ENCODE assay signal across 13 cellular contexts in the genomic region with DNA sequence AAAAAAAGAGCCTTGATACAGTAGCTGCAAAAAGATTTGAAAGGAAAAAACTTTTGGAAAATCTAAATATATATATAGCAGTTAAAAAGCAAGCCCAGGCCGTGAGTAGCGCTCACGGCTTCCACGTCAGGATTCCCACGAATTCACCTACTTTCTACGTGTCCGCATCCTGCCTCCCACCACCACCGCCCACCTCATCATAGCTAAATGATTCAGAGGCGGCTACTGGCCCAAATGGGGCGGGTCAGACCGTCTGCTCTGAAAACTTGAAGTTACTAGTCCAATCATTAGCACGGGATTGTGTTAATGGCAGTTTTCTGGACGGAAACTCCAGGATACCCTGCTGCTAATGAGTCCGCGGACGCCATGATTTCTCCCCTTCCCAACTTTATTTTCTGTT. TPM values are rescaled to one million over a fixed set of nuclear protein-coding genes. Genes with fewer than 3 reads are reported as not detected.
A peak's percentile ranks its signal among the peaks of the same experiment; 100 is the strongest.
DNase-seq lines count a peak whose midpoint lies in the region; ATAC-seq, FAIRE-seq and TF ChIP-seq lines count a peak whose summit lies in the region.
"Had no signal": no experiment of that assay in that cellular context is flagged by ENCODE, and none has a peak within 500 bp of the region (broad histone marks: within the 10 kb centered on the region; RNA-seq: fewer than 3 reads in every experiment).

No MANE protein-coding gene starts in this region.

- peaks cover 36% of the 10 kb centered on the region for H3K4me1 Mint-ChIP-seq in activated T-cell treated with anti-CD3 and anti-CD28 coated beads, Interleukin-2, amount 50 U/mL, for 72 hours (ENCODE audit: low read depth)
- H3K4me1 Mint-ChIP-seq in natural killer cell = peaks cover 22 to 24% of the 10 kb centered on the region in 2 donors

- peak; percentile 26 for DNase-seq in DMS53 (lab: John Stamatoyannopoulos, UW)
- DNase-seq in DMS53 treated with DMSO at 0.1 percent for 48 hours (lab: John Stamatoyannopoulos, UW; ENCODE audit: unreplicated experiment) = no peak
- peak; percentile 25 for DNase-seq in H54 (ENCODE audit: insufficient read length, low spot score)
- peak; percentile 16 to 26 for DNase-seq in activated T-cell treated with anti-CD3 and anti-CD28 coated beads, Interleukin-2, amount 50 U/mL, for 72 hours
- DNase-seq in natural killer cell = no peak
- DNase-seq in GM20000 (ENCODE audit: low spot score) = no peak
- DNase-seq: 8988T; effector memory CD4-positive, alpha-beta T cell; HCEC 1CT; T-helper 9 cell had no signal

- H3K4me3 Mint-ChIP-seq in activated T-cell treated with anti-CD3 and anti-CD28 coated beads, Interleukin-2, amount 50 U/mL, for 72 hours = peak overlapping the region; percentile 71 to 95
- H3K4me3 Mint-ChIP-seq in natural killer cell = peak overlapping the region; percentile 84

- peaks cover 0 to 1% of the 10 kb centered on the region in 2 donors for H3K36me3 Mint-ChIP-seq in activated T-cell treated with anti-CD3 and anti-CD28 coated beads, Interleukin-2, amount 50 U/mL, for 72 hours (ENCODE audit: insufficient read depth in 2 of 2)
- no peaks in the 10 kb centered on the region for H3K36me3 Mint-ChIP-seq in natural killer cell

- no peak for FAIRE-seq in H54 (lab: Jason Lieb, UNC)
- FAIRE-seq: G401.6 had no signal

- TF ChIP-seq POLR2A in H54 (IDR thresholded peaks at IDR 0.05; ENCODE audit: low read depth, low read length) = no peak

- peaks cover 0 to 1% of the 10 kb centered on the region in 2 donors for H3K9me3 Mint-ChIP-seq in activated T-cell treated with anti-CD3 and anti-CD28 coated beads, Interleukin-2, amount 50 U/mL, for 72 hours
- H3K9me3 Mint-ChIP-seq in natural killer cell = no peaks in the 10 kb centered on the region

- intact Hi-C loops in natural killer cell (cut with micrococcal nuclease) = loop anchor here (5.0 kb wide), 2 partner anchors 72 to 138 kb away; partner anchors contain the start of gene RAB4A

- peaks cover 35% of the 10 kb centered on the region for H3K27me3 Mint-ChIP-seq in activated T-cell treated with anti-CD3 and anti-CD28 coated beads, Interleukin-2, amount 50 U/mL, for 72 hours (ENCODE audit: low read depth)
- peaks cover 20 to 25% of the 10 kb centered on the region in 2 donors for H3K27me3 Mint-ChIP-seq in natural killer cell (ENCODE audit: low read depth in 2 of 2)

- no peak overlapping the region for H3K27ac Mint-ChIP-seq in activated T-cell treated with anti-CD3 and anti-CD28 coated beads, Interleukin-2, amount 50 U/mL, for 72 hours
- peak overlapping the region; percentile 65 to 73 for H3K27ac Mint-ChIP-seq in natural killer cell

- no peak for TF ChIP-seq CTCF in natural killer cell (IDR thresholded peaks at IDR 0.05)
- no peak for TF ChIP-seq CTCF in GM20000 (IDR thresholded peaks at IDR 0.05; ENCODE audit: extremely low read depth, missing control alignments)

- no peak for ATAC-seq in activated T-cell treated with anti-CD3 and anti-CD28 coated beads, Interleukin-2, amount 50 U/mL, for 72 hours (replicated peaks in 1 of 2)
- ATAC-seq in natural killer cell (no peak), GM19452 (IDR thresholded peaks at IDR 0.05; ENCODE audit: unreplicated experiment) (no peak), GM21515 (IDR thresholded peaks at IDR 0.05; ENCODE audit: unreplicated experiment) (no peak)

RNA-seq across cellular contexts. Expression of gene CCSAP, which starts 1.3 kb away (rescaled TPM):
- total RNA-seq in activated T-cell treated with anti-CD3 and anti-CD28 coated beads, Interleukin-2, amount 50 U/mL, for 72 hours = 1 to 10 TPM; 7.9 to 8.2 TPM
- total RNA-seq in natural killer cell = 10 to 100 TPM in 2 of 3 donors, 1 to 10 TPM in 1; 6.8 to 14.0 (median 10.2) TPM

Comparison
In these comparisons a context has a peak if more than half of its experiments do, and no peak if none do; other contexts are left out.
1. DNase-seq: peak in DMS53 (single experiment), H54 (single experiment) and activated T-cell treated with anti-CD3 and anti-CD28 coated beads, Interleukin-2, amount 50 U/mL, for 72 hours (2 of 2); none in DMS53 treated with DMSO at 0.1 percent for 48 hours (single experiment), natural killer cell (single experiment) and GM20000 (single experiment).